In genomic region chr12:48969160-48969771, GRCh38 we compare ENCODE assay signal across 15 cellular contexts. TPM values are rescaled to one million over a fixed set of nuclear protein-coding genes. Genes with fewer than 3 reads are reported as not detected.
DNase-seq lines count a peak whose midpoint lies in the region; ATAC-seq, FAIRE-seq and TF ChIP-seq lines count a peak whose summit lies in the region.
"Had no signal": no experiment of that assay in that cellular context is flagged by ENCODE, and none has a peak within 500 bp of the region (broad histone marks: within the 10 kb centered on the region; RNA-seq: fewer than 3 reads in every experiment).

No MANE protein-coding gene starts in this region.

- H3K27ac ChIP-seq in CD8-positive, alpha-beta T cell (ENCODE audit: low read depth, low read length): no peak overlapping the region
- H3K27ac ChIP-seq: testis had no signal

- H3K4me3 Mint-ChIP-seq in CD8-positive, alpha-beta T cell: peak overlapping the region; percentile 22
- H3K4me3 Mint-ChIP-seq in central memory CD8-positive, alpha-beta T cell: peak overlapping the region; percentile 4
- H3K4me3 Mint-ChIP-seq in naive thymus-derived CD8-positive, alpha-beta T cell: peak overlapping the region in 6 of 10 donors; percentile 14 to 65 (median 32)

- intact Hi-C loops in CD8-positive, alpha-beta T cell (cut with DNase I, micrococcal nuclease): no loop called here

- peaks cover 36% of the 10 kb centered on the region for H3K27me3 ChIP-seq in CD8-positive, alpha-beta T cell (ENCODE audit: insufficient read depth, low read length)
- H3K27me3 ChIP-seq: testis had no signal

- ATAC-seq in CD8-positive, alpha-beta T cell: no peak
- ATAC-seq in central memory CD8-positive, alpha-beta T cell (replicated peaks; ENCODE audit: extremely low read depth, poor library complexity, severe bottlenecking): no peak
- no peak for ATAC-seq in naive thymus-derived CD8-positive, alpha-beta T cell
- no peak for ATAC-seq in HG03378 (IDR thresholded peaks at IDR 0.05; ENCODE audit: unreplicated experiment)
- ATAC-seq: left lobe of liver had no signal

- H3K9me3 Mint-ChIP-seq in CD8-positive, alpha-beta T cell: no peaks in the 10 kb centered on the region
- no peaks in the 10 kb centered on the region for H3K9me3 Mint-ChIP-seq in central memory CD8-positive, alpha-beta T cell
- H3K9me3 Mint-ChIP-seq in naive thymus-derived CD8-positive, alpha-beta T cell: no peaks in the 10 kb centered on the region

- TF ChIP-seq CTCF in CD8-positive, alpha-beta T cell (IDR thresholded peaks at IDR 0.05): no peak

- H3K27ac Mint-ChIP-seq in CD8-positive, alpha-beta T cell: no peak overlapping the region
- H3K27ac Mint-ChIP-seq in central memory CD8-positive, alpha-beta T cell (ENCODE audit: low read depth): no peak overlapping the region
- H3K27ac Mint-ChIP-seq in naive thymus-derived CD8-positive, alpha-beta T cell: peak overlapping the region in 2 of 10 donors; percentile 36 to 40

- peaks cover 21% of the 10 kb centered on the region for H3K4me1 Mint-ChIP-seq in CD8-positive, alpha-beta T cell (ENCODE audit: low read depth)
- H3K4me1 Mint-ChIP-seq in central memory CD8-positive, alpha-beta T cell: peaks cover 24% of the 10 kb centered on the region
- peaks cover 16 to 35% (median 30%) of the 10 kb centered on the region in 4 donors for H3K4me1 Mint-ChIP-seq in naive thymus-derived CD8-positive, alpha-beta T cell

- CTCF ChIA-PET in CD8-positive, alpha-beta T cell (lab: Charles Lee): interaction anchor here (0.7 to 5.2 kb wide), 11 partner anchors 9 to 116 kb away, joined by 3 to 45 read pairs (median 3); partner anchors contain the start of genes ARF3 and WNT1

- no peak overlapping the region for H3K4me3 ChIP-seq in CD8-positive, alpha-beta T cell (ENCODE audit: low read depth, low read length)

- no peak for FAIRE-seq in H54 (lab: Jason Lieb, UNC)

- TF ChIP-seq POLR2A in H54 (IDR thresholded peaks at IDR 0.05; ENCODE audit: low read depth, low read length): no peak

- no peaks in the 10 kb centered on the region for H3K9me3 ChIP-seq in CD8-positive, alpha-beta T cell (ENCODE audit: low read length)
- H3K9me3 ChIP-seq: testis had no signal

- no peak for DNase-seq in CD8-positive, alpha-beta T cell
- DNase-seq in H54 (ENCODE audit: insufficient read length, low spot score) (peak; percentile 37), middle frontal gyrus (ENCODE audit: extremely low spot score, low spot score) (no peak), NCI-H146 treated with DMSO at 0.1 percent for 48 hours (lab: John Stamatoyannopoulos, UW; ENCODE audit: unreplicated experiment) (no peak)
- no peak for DNase-seq in central memory CD8-positive, alpha-beta T cell (ENCODE audit: low spot score in 2 of 2)
- no peak for DNase-seq in naive thymus-derived CD8-positive, alpha-beta T cell
- DNase-seq: activated CD4-positive, alpha-beta T cell treated with anti-CD3 and anti-CD28 coated beads for 48 hours; activated effector memory CD4-positive, alpha-beta T cell treated with Interleukin-2 at 50 U/mL for 16 hours; IMR-90; NCI-H446 treated with DMSO at 0.1 percent for 48 hours; testis had no signal

- H3K4me1 ChIP-seq in CD8-positive, alpha-beta T cell (ENCODE audit: insufficient read depth, low read length): peaks cover 31% of the 10 kb centered on the region

- no peaks in the 10 kb centered on the region for H3K36me3 Mint-ChIP-seq in CD8-positive, alpha-beta T cell
- H3K36me3 Mint-ChIP-seq in central memory CD8-positive, alpha-beta T cell (ENCODE audit: insufficient read depth): peaks cover 3% of the 10 kb centered on the region
- no peaks in the 10 kb centered on the region for H3K36me3 Mint-ChIP-seq in naive thymus-derived CD8-positive, alpha-beta T cell

- H3K36me3 ChIP-seq in CD8-positive, alpha-beta T cell (ENCODE audit: insufficient read depth, low read length): no peaks in the 10 kb centered on the region

- H3K27me3 Mint-ChIP-seq in CD8-positive, alpha-beta T cell (ENCODE audit: low read depth): peaks cover 33% of the 10 kb centered on the region
- peaks cover 40% of the 10 kb centered on the region for H3K27me3 Mint-ChIP-seq in central memory CD8-positive, alpha-beta T cell
- H3K27me3 Mint-ChIP-seq in naive thymus-derived CD8-positive, alpha-beta T cell: peaks cover 11 to 41% (median 33%) of the 10 kb centered on the region in 5 donors

- POLR2A ChIA-PET in CD8-positive, alpha-beta T cell (lab: Charles Lee): interaction anchor here (1.5 kb wide), 1 partner anchor 9 kb away, joined by 3 read pairs; the partner anchor contains the start of gene WNT1
- POLR2A ChIA-PET in naive thymus-derived CD8-positive, alpha-beta T cell (lab: Charles Lee): interaction anchor here (0.5 to 4.5 kb wide), 3 partner anchors 10 to 266 kb away, joined by 3 to 21 read pairs (median 3); partner anchors contain the start of gene ARF3

RNA-seq across cellular contexts. Expression of gene WNT10B, which starts 2.3 kb away (rescaled TPM):
- total RNA-seq in CD8-positive, alpha-beta T cell: 10 to 100 TPM; 11.2 to 13.1 TPM
- total RNA-seq in naive thymus-derived CD8-positive, alpha-beta T cell: 1 to 10 TPM; 3.0 to 3.3 TPM
- polyA plus RNA-seq in naive thymus-derived CD8-positive, alpha-beta T cell: under 1 TPM in 1 of 3 donors, not detected in 2; 0.29 TPM
- total RNA-seq: glomerular endothelial cell, left lobe of liver, RPMI7951 had no signal

RNA-seq across cellular contexts. Expression of gene WNT1, which starts 8.9 kb away (rescaled TPM):
- 1 to 10 TPM; 5.6 to 5.9 TPM for total RNA-seq in CD8-positive, alpha-beta T cell
- under 1 TPM; 0.33 to 0.52 TPM for total RNA-seq in naive thymus-derived CD8-positive, alpha-beta T cell
- 1 to 10 TPM in 1 of 3 donors, under 1 TPM in 2; 0.23 to 1.2 (median 0.49) TPM for polyA plus RNA-seq in naive thymus-derived CD8-positive, alpha-beta T cell
- total RNA-seq: glomerular endothelial cell, IMR-90, left lobe of liver, RPMI7951 had no signal
- polyA plus RNA-seq: IMR-90 had no signal

RNA-seq across cellular contexts. Expression of gene ARF3, which starts 12.0 kb away (rescaled TPM):
- total RNA-seq in CD8-positive, alpha-beta T cell: 10 to 100 TPM; 34.7 to 36.4 TPM
- 10 to 100 TPM; 55.3 to 57.3 TPM for total RNA-seq in naive thymus-derived CD8-positive, alpha-beta T cell
- polyA plus RNA-seq in naive thymus-derived CD8-positive, alpha-beta T cell: 10 to 100 TPM; 19.5 to 24.4 (median 21.8) TPM

RNA-seq across cellular contexts. Expression of gene DDN, which starts 29.9 kb away (rescaled TPM):
- total RNA-seq in CD8-positive, alpha-beta T cell: 1 to 10 TPM; 1.3 TPM
- total RNA-seq in naive thymus-derived CD8-positive, alpha-beta T cell: under 1 TPM; 0.14 to 0.18 TPM
- polyA plus RNA-seq in naive thymus-derived CD8-positive, alpha-beta T cell: not detected
- total RNA-seq: left lobe of liver, RPMI7951 had no signal

RNA-seq across cellular contexts. Expression of gene FKBP11, which starts 44.0 kb away (rescaled TPM):
- total RNA-seq in CD8-positive, alpha-beta T cell: 100 to 1,000 TPM; 114 to 116 TPM
- total RNA-seq in naive thymus-derived CD8-positive, alpha-beta T cell: 10 to 100 TPM; 49.2 to 49.3 TPM
- polyA plus RNA-seq in naive thymus-derived CD8-positive, alpha-beta T cell: 100 to 1,000 TPM; 127 to 151 (median 131) TPM

Comparison
In these comparisons a context has a peak if more than half of its experiments do, and no peak if none do; other contexts are left out.
1. RNA of gene WNT1, which starts 8.9 kb away (total RNA-seq): 5.6 to 5.9 TPM in CD8-positive, alpha-beta T cell; 0.33 to 0.52 TPM in naive thymus-derived CD8-positive, alpha-beta T cell; every median in the first group is over 4 times any median in the second.
2. Peak in every context shown above with its lines, with median percentiles within 50 percentile points of each other: H3K4me3 Mint-ChIP-seq.